16 cellular contexts compared by ENCODE assay signal in the genomic region with DNA sequence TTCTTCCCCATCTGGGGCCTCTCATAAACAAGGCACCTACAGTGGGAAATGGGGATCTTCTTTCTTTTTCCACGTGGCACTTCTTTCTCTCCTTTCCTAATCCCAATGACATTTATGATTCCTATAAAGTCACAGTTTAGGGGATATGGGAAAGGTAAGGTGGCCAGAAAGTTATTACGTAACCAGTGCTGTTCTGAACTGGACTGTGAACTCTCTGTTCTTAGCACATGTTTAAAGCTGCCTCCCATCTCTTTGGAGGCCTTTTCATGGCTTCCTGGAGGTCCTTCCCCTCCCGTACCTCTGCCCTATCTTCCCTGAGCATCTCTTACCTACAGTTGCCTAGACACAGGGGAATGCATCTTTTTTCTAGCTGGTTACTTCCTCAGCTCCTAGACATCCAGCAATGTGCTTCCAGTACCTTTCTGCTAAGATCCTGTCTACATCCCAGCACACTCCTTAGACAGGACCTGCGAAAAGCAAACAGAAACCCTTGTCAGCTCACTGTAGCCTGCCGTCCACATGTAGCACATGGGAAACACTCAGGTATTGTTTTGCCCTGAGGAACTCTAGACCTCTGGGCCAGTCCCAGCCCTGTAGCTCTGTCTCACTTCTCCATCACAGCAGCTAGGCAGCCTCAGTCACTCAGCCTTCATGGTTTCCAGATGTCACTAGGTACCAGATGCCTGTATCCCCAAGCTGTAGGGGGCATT.
A peak's percentile ranks its signal among the peaks of the same experiment; 100 is the strongest.
DNase-seq lines count a peak whose midpoint lies in the region; ATAC-seq and TF ChIP-seq lines count a peak whose summit lies in the region.
"Had no signal": no experiment of that assay in that cellular context is flagged by ENCODE, and none has a peak within 500 bp of the region (broad histone marks: within the 10 kb centered on the region; RNA-seq: fewer than 3 reads in every experiment).

No MANE protein-coding gene starts in this region.

- peak overlapping the region; percentile 3 for H3K27ac Mint-ChIP-seq in progenitor cell of endocrine pancreas

- H3K9me3 ChIP-seq in PC-9 (ENCODE audit: insufficient read depth, low read depth) (no peaks in the 10 kb centered on the region; the same call in 1 of the 2 replicates), MG63 (no peaks in the 10 kb centered on the region), breast epithelium (no peaks in the 10 kb centered on the region)
- H3K9me3 ChIP-seq: SJCRH30 had no signal

- H3K4me1 ChIP-seq in PC-9 (replicated peaks; ENCODE audit: insufficient read depth) (peaks cover 47% of the 10 kb centered on the region), breast epithelium (no peaks in the 10 kb centered on the region)
- H3K4me1 ChIP-seq: SJCRH30 had no signal

- no peaks in the 10 kb centered on the region for H4K20me1 ChIP-seq in PC-9 (ENCODE audit: insufficient read depth)

- no TSS peak for BruUV-seq in PC-9 (replicated peaks; lab: Mats Ljungman, UMichigan)

- no peaks in the 10 kb centered on the region for H3K9me2 ChIP-seq in PC-9 (ENCODE audit: insufficient read depth)

- no peaks in the 10 kb centered on the region for H3K9me3 Mint-ChIP-seq in progenitor cell of endocrine pancreas (ENCODE audit: low read depth)

- CTCF ChIA-PET in PC-9 (lab: Charles Lee), result no interaction called here

- TF ChIP-seq CTCF in PC-9 (conservative IDR thresholded peaks at IDR 0.05), result no peak
- TF ChIP-seq CTCF in progenitor cell of endocrine pancreas (IDR thresholded peaks at IDR 0.05; ENCODE audit: unreplicated experiment), result no peak
- TF ChIP-seq CTCF in breast epithelium (IDR thresholded peaks at IDR 0.05), result no peak

- H3K27me3 Mint-ChIP-seq in progenitor cell of endocrine pancreas, result no peaks in the 10 kb centered on the region

- H3K4me3 ChIP-seq in PC-9, result no peak overlapping the region
- H3K4me3 ChIP-seq in MG63, result no peak overlapping the region
- no peak overlapping the region for H3K4me3 ChIP-seq in breast epithelium
- H3K4me3 ChIP-seq: SJCRH30 had no signal

- no peak overlapping the region for H2AFZ ChIP-seq in PC-9

- H3K4me1 Mint-ChIP-seq in progenitor cell of endocrine pancreas (ENCODE audit: low read depth), result peaks cover 21% of the 10 kb centered on the region

- peaks cover 23% of the 10 kb centered on the region for H3F3A ChIP-seq in PC-9 (ENCODE audit: insufficient read depth, low read depth)

- H3K4me2 ChIP-seq in PC-9, result peak overlapping the region; percentile 59; the same call in 1 of the 2 replicates

- intact Hi-C loops in PC-9 (cut with micrococcal nuclease; ENCODE audit: unreplicated experiment) (no loop called here), breast epithelium (cut with DNase I; ENCODE audit: low total_unique reads) (loop anchor here (5.0 kb wide), 1 partner anchor 492 kb away; no protein-coding TSS in a partner anchor)

- DNase-seq in PC-9 (no peak), left lobe of liver (ENCODE audit: low spot score) (no peak), progenitor cell of endocrine pancreas (ENCODE audit: low spot score, unreplicated experiment) (no peak), SIG-M5 treated with dmso at 0.1 percent for 504 hours (lab: John Stamatoyannopoulos, UW; ENCODE audit: unreplicated experiment) (no peak), MG63 (no peak), breast epithelium (ENCODE audit: low spot score in 2 of 2) (no peak)
- DNase-seq in stimulated activated CD4-positive, alpha-beta T cell treated with anti-CD3 and anti-CD28 coated beads, Interleukin-4, amount 100 ng/mL, for 1 hour, result no peak
- DNase-seq: DMS79 treated with DMSO at 0.1 percent for 48 hours; KBM-7; NCI-H1417 treated with DMSO at 0.1 percent for 48 hours; NCI-H1930; NCI-H2171; NCI-H446; NK-92 treated with Interleukin-12 subunit alpha and Interleukin-12 subunit beta, amount 100 ng/mL, for 24 hours; RPMI8226; SJCRH30 had no signal

- H3K36me3 ChIP-seq in PC-9 (ENCODE audit: low read depth) (no peaks in the 10 kb centered on the region), MG63 (no peaks in the 10 kb centered on the region), breast epithelium (no peaks in the 10 kb centered on the region)
- H3K36me3 ChIP-seq: SJCRH30 had no signal

- POLR2A ChIA-PET in PC-9 (lab: Charles Lee; ENCODE audit: unreplicated experiment), result no interaction called here

- no peaks in the 10 kb centered on the region for H3K36me3 Mint-ChIP-seq in progenitor cell of endocrine pancreas (ENCODE audit: insufficient read depth)

- no peaks in the 10 kb centered on the region for H3K27me3 ChIP-seq in PC-9 (ENCODE audit: insufficient read depth, low read depth)
- H3K27me3 ChIP-seq in MG63, result no peaks in the 10 kb centered on the region; the same call in 1 of the 2 replicates
- H3K27me3 ChIP-seq in breast epithelium, result no peaks in the 10 kb centered on the region

- H3K27ac ChIP-seq in PC-9, result peak overlapping the region; percentile 78; the same call in 1 of the 2 replicates
- H3K27ac ChIP-seq in breast epithelium, result no peak overlapping the region
- H3K27ac ChIP-seq: SJCRH30 had no signal

- H3K79me2 ChIP-seq in PC-9 (ENCODE audit: low read depth), result no peaks in the 10 kb centered on the region

- peak; percentile 71 for ATAC-seq in left lobe of liver

- no peak for TF ChIP-seq POLR2A in breast epithelium (IDR thresholded peaks at IDR 0.05)

- H3K4me3 Mint-ChIP-seq in progenitor cell of endocrine pancreas (ENCODE audit: low read depth), result no peak overlapping the region
